ENCODE assay signal across 1 cellular context in the genomic region with DNA sequence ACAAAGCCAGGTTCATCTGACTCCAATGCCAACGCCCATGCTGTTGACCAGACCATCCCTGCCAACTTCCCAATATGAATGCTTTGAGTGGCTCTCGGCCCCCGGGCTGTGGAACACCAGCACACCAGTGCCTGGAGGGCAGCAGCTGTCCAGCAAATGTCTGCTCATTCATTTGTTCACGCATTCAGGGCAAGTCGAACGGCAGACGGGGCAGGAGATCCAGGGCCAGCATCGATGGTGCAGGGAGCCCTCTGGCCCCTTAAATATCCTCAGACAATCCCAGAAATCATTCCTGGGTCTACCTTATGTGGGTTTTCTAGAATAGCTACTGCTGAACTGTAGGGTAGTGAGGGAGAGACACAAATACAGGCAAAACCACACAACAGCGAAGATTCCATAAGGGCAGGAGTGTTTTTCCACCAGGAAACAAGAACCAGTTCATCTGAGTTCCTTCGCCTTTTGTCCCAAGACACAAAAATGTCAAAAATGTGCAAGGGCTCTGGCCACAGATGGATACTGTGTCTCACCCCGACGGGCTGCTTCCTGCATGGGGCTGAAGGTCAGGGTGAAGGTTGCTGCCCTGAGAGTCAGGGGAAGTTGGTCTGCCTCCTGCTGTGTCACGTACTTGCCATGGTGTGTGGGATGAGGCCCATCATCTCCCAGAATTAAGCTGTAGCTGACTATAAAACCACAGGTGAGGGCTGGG.
TF ChIP-seq lines count a peak whose summit lies in the region.

No MANE protein-coding gene starts in this region.

TF ChIP-seq in HepG2, 621 proteins besides CTCF, POLR2A, EP300 and RAD21 (continued from another document):
- no peak for TF ChIP-seq THYN1 (CRISPR knock-in tag; IDR thresholded peaks at IDR 0.05; ENCODE audit: borderline replicate concordance, low read depth)
- TF ChIP-seq, protein P1, sequence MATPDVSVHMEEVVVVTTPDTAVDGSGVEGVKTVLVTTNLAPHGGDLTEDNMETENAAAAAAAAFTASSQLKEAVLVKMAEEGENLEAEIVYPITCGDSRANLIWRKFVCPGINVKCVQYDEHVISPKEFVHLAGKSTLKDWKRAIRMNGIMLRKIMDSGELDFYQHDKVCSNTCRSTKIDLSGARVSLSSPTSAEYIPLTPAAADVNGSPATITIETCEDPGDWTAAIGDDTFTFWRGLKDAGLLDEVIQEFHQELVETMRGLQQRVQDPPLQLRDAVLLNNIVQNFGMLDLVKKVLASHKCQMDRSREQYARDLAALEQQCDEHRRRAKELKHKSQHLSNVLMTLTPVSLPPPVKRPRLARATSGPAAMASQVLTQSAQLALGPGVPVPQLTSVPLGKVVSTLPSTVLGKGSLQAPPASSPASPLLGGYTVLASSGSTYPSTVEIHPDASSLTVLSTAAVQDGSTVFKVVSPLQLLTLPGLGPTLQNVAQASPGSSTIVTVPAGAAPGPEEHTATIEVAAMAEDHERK (CRISPR knock-in tag; IDR thresholded peaks at IDR 0.05; ENCODE audit: low read depth), result no peak
